In genomic region chr5:18754201-18754600, GRCh38 we compare ENCODE assay signal across 24 cellular contexts.
"Had no signal": no experiment of that assay in that cellular context is flagged by ENCODE, and none has a peak within 500 bp of the region (broad histone marks: within the 10 kb centered on the region; RNA-seq: fewer than 3 reads in every experiment).

No MANE protein-coding gene starts in this region.

- H3K4me1 ChIP-seq: ascending aorta had no signal

- H3K36me3 ChIP-seq: ascending aorta, WERI-Rb-1 had no signal

- H3K27ac Mint-ChIP-seq: activated CD4-positive, alpha-beta T cell treated with anti-CD3 and anti-CD28 coated beads for 36 hours; activated CD8-positive, alpha-beta T cell treated with anti-CD3 and anti-CD28 coated beads for 36 hours; activated naive CD4-positive, alpha-beta T cell treated with anti-CD3 and anti-CD28 coated beads, Interleukin-2, amount 50 U/mL, for 72 hours; activated naive CD8-positive, alpha-beta T cell treated with anti-CD3 and anti-CD28 coated beads, Interleukin-2, amount 50 U/mL, for 24 hours; brain had no signal

- H3K9ac ChIP-seq: KMS-11 had no signal

- ATAC-seq: activated CD4-positive, alpha-beta T cell treated with anti-CD3 and anti-CD28 coated beads for 36 hours; activated CD8-positive, alpha-beta T cell treated with anti-CD3 and anti-CD28 coated beads for 36 hours; activated naive CD4-positive, alpha-beta T cell treated with anti-CD3 and anti-CD28 coated beads, Interleukin-2, amount 50 U/mL, for 72 hours; activated naive CD8-positive, alpha-beta T cell treated with anti-CD3 and anti-CD28 coated beads, Interleukin-2, amount 50 U/mL, for 24 hours; PC-3 had no signal

- H3K4me3 ChIP-seq: ascending aorta, SK-N-MC had no signal

- H3K27me3 ChIP-seq: ascending aorta had no signal

- H3K4me2 ChIP-seq: KMS-11 had no signal

- H3K36me3 Mint-ChIP-seq: brain had no signal

- H3K4me1 Mint-ChIP-seq: brain; central memory CD8-positive, alpha-beta T cell had no signal

- H3K27ac ChIP-seq: ascending aorta, KMS-11, SK-N-MC, WERI-Rb-1 had no signal

- H3K9me3 ChIP-seq: ascending aorta had no signal

- H3K27me3 Mint-ChIP-seq: activated CD4-positive, alpha-beta T cell treated with anti-CD3 and anti-CD28 coated beads for 36 hours; activated CD8-positive, alpha-beta T cell treated with anti-CD3 and anti-CD28 coated beads for 36 hours; activated naive CD8-positive, alpha-beta T cell treated with anti-CD3 and anti-CD28 coated beads, Interleukin-2, amount 50 U/mL, for 24 hours; brain; central memory CD8-positive, alpha-beta T cell had no signal

- H3K9me3 Mint-ChIP-seq: activated naive CD8-positive, alpha-beta T cell treated with anti-CD3 and anti-CD28 coated beads, Interleukin-2, amount 50 U/mL, for 24 hours; brain; central memory CD8-positive, alpha-beta T cell had no signal

- DNase-seq: activated CD4-positive, alpha-beta T cell treated with anti-CD3 and anti-CD28 coated beads for 36 hours; activated CD4-positive, alpha-beta T cell treated with anti-CD3 and anti-CD28 coated beads, Interleukin-2, amount 50 U/mL, for 1 hour; activated CD8-positive, alpha-beta memory T cell treated with anti-CD3 and anti-CD28 coated beads, Interleukin-2, amount 50 U/mL, for 48 hours; activated CD8-positive, alpha-beta T cell treated with anti-CD3 and anti-CD28 coated beads for 36 hours; activated naive CD8-positive, alpha-beta T cell treated with anti-CD3 and anti-CD28 coated beads, Interleukin-2, amount 50 U/mL, for 24 hours; activated T-cell treated with anti-CD3 and anti-CD28 coated beads, Interleukin-2, amount 50 U/mL, for 1 hour; amniotic stem cell; NCI-H1092; NCI-H1417; NCI-H2029; NCI-H2107; NCI-H2171 treated with DMSO at 0.1 percent for 48 hours; NCI-H226; NCI-H69; PC-3; SIG-M5; T-helper 1 cell; WERI-Rb-1 had no signal

- H3K4me3 Mint-ChIP-seq: activated CD4-positive, alpha-beta T cell treated with anti-CD3 and anti-CD28 coated beads for 36 hours; activated CD8-positive, alpha-beta T cell treated with anti-CD3 and anti-CD28 coated beads for 36 hours; activated naive CD8-positive, alpha-beta T cell treated with anti-CD3 and anti-CD28 coated beads, Interleukin-2, amount 50 U/mL, for 24 hours; brain; central memory CD8-positive, alpha-beta T cell had no signal
